ENCODE assay signal across 8 cellular contexts in the genomic region with DNA sequence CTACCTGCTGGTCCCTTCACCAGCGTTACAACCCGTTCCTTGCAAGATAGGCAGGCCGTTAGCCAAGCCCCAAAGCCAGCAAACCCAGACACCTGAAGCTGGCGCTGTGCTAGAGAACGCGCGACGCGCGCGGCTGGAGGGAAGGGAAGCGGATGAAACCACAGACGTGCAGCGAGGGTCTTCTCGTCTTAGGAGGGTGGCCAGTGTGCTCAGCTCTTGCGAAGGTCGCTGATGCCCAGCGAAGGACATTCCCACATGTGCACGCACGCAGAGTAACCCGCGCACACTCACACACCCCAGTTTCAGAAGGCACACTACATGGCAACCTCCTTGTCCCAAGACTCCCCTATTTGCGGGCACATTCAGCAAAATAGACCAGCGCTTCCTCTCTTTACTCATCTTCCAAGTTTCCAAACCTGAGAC. TPM values are rescaled to one million over a fixed set of nuclear protein-coding genes. Genes with fewer than 3 reads are reported as not detected.
DNase-seq lines count a peak whose midpoint lies in the region; ATAC-seq and TF ChIP-seq lines count a peak whose summit lies in the region.

No MANE protein-coding gene starts in this region.

- intact Hi-C loops in right cardiac atrium (cut with DNase I) (no loop called here), psoas muscle (cut with DNase I) (no loop called here)

- H3K4me1 ChIP-seq in Peyer's patch: peaks cover 0 to 10% (median 0%) of the 10 kb centered on the region in 4 donors
- H3K4me1 ChIP-seq in right cardiac atrium (ENCODE audit: control insufficient read depth, insufficient read depth, low read length): peaks cover 3% of the 10 kb centered on the region
- peaks cover 7% of the 10 kb centered on the region for H3K4me1 ChIP-seq in psoas muscle

- DNase-seq in EL: peak; percentile 7
- no peak for DNase-seq in Peyer's patch
- DNase-seq in right cardiac atrium: peak in 1 of 3 donors; percentile 37
- DNase-seq in psoas muscle: peak in 1 of 2 donors; percentile 35

- TF ChIP-seq CTCF in Peyer's patch (IDR thresholded peaks at IDR 0.05) (no peak), psoas muscle (IDR thresholded peaks at IDR 0.05) (no peak)

- ATAC-seq in right cardiac atrium (no peak), psoas muscle (no peak), GM21619 (IDR thresholded peaks at IDR 0.05; ENCODE audit: unreplicated experiment) (no peak), GM21723 (IDR thresholded peaks at IDR 0.05; ENCODE audit: unreplicated experiment) (no peak), GM18511 (IDR thresholded peaks at IDR 0.05; ENCODE audit: unreplicated experiment) (no peak), GM19463 (IDR thresholded peaks at IDR 0.05; ENCODE audit: unreplicated experiment) (no peak)

- H3K9me3 ChIP-seq in Peyer's patch: no peaks in the 10 kb centered on the region
- H3K9me3 ChIP-seq in right cardiac atrium (ENCODE audit: control insufficient read depth, low read length): no peaks in the 10 kb centered on the region
- H3K9me3 ChIP-seq in psoas muscle: no peaks in the 10 kb centered on the region

- H3K27me3 ChIP-seq in Peyer's patch: no peaks in the 10 kb centered on the region
- no peaks in the 10 kb centered on the region for H3K27me3 ChIP-seq in right cardiac atrium (ENCODE audit: control insufficient read depth, insufficient read depth)
- H3K27me3 ChIP-seq in psoas muscle (ENCODE audit: insufficient read depth in 3 of 3, low read length in 2 of 3): peaks cover 0 to 21% (median 3%) of the 10 kb centered on the region in 3 donors

- WGBS in right cardiac atrium: 6% methylated on average over 24 of the region's 24 CpGs
- WGBS in psoas muscle, 3 donors: 5 to 13% (median 8%) methylated on average over 22 to 24 of the region's 24 CpGs

- peak overlapping the region in 2 of 4 donors; percentile 55 to 67 for H3K27ac ChIP-seq in Peyer's patch
- H3K27ac ChIP-seq in right cardiac atrium (ENCODE audit: low read length): no peak overlapping the region
- no peak overlapping the region for H3K27ac ChIP-seq in psoas muscle

- H3K4me3 ChIP-seq in Peyer's patch (peak overlapping the region; percentile 24 to 51 (median 44)), right cardiac atrium (ENCODE audit: low read length) (peak overlapping the region; percentile 15), psoas muscle (peak overlapping the region; percentile 65)

- TF ChIP-seq POLR2A in Peyer's patch (IDR thresholded peaks at IDR 0.05): no peak

- H3K36me3 ChIP-seq in Peyer's patch (no peaks in the 10 kb centered on the region), psoas muscle (ENCODE audit: insufficient read depth in 1 of 2, low read depth in 1 of 2) (no peaks in the 10 kb centered on the region)

RNA-seq across cellular contexts. Expression of a gene that starts 0.9 kb away (rescaled TPM):
- total RNA-seq in Peyer's patch: 1 to 10 TPM in 1 of 4 donors, under 1 TPM in 3; 0.53 to 2.5 (median 0.69) TPM
- under 1 TPM in 3 of 4 donors, not detected in 1; 0.15 to 0.43 (median 0.19) TPM for total RNA-seq in right cardiac atrium
- 0.14 TPM for polyA plus RNA-seq in right cardiac atrium
- total RNA-seq in psoas muscle: under 1 TPM; 0.08 to 0.99 (median 0.32) TPM
- polyA plus RNA-seq in psoas muscle: under 1 TPM; 0.05 to 0.31 (median 0.07) TPM

Comparison
In these comparisons a context has a peak if more than half of its experiments do, and no peak if none do; other contexts are left out.
1. H3K4me3 ChIP-seq: peak in every context shown above with its lines; median percentile 65 in psoas muscle; 44 in Peyer's patch; 15 in right cardiac atrium.